9 cellular contexts compared by ENCODE assay signal in genomic region chr11:117099681-117100080, GRCh38. TPM values are rescaled to one million over a fixed set of nuclear protein-coding genes. Genes with fewer than 3 reads are reported as not detected.
DNase-seq lines count a peak whose midpoint lies in the region; ATAC-seq and TF ChIP-seq lines count a peak whose summit lies in the region.
"Had no signal": no experiment of that assay in that cellular context is flagged by ENCODE, and none has a peak within 500 bp of the region (broad histone marks: within the 10 kb centered on the region; RNA-seq: fewer than 3 reads in every experiment).

No MANE protein-coding gene starts in this region.

- H3K4me3 Mint-ChIP-seq in activated naive CD4-positive, alpha-beta T cell treated with anti-CD3 and anti-CD28 coated beads, Interleukin-2, amount 50 U/mL, for 24 hours, result peak overlapping the region; percentile 95
- no peak overlapping the region for H3K4me3 Mint-ChIP-seq in dendritic cell treated with granulocyte-macrophage colony-stimulating factor and Interleukin-4, amounts not matched to agents 40 ng/mL and 50 ng/mL, for 4 days
- H3K4me3 Mint-ChIP-seq in nephron, result peak overlapping the region; percentile 96 to 98 (median 97)

- H3K36me3 ChIP-seq in upper lobe of right lung, result no peaks in the 10 kb centered on the region

- no peak for DNase-seq in activated naive CD4-positive, alpha-beta T cell treated with Interleukin-2 at 50 U/mL for 16 hours
- DNase-seq in upper lobe of right lung, result no peak
- no peak for DNase-seq in pons (ENCODE audit: low spot score)
- DNase-seq in head of caudate nucleus, result no peak
- DNase-seq: cortex of kidney had no signal

- no peaks in the 10 kb centered on the region for H3K36me3 Mint-ChIP-seq in activated naive CD4-positive, alpha-beta T cell treated with anti-CD3 and anti-CD28 coated beads, Interleukin-2, amount 50 U/mL, for 24 hours
- H3K36me3 Mint-ChIP-seq in dendritic cell treated with granulocyte-macrophage colony-stimulating factor and Interleukin-4, amounts not matched to agents 40 ng/mL and 50 ng/mL, for 4 days (ENCODE audit: low read depth), result peaks cover 15% of the 10 kb centered on the region
- H3K36me3 Mint-ChIP-seq in nephron (ENCODE audit: low read depth), result no peaks in the 10 kb centered on the region

- H3K27ac Mint-ChIP-seq in activated naive CD4-positive, alpha-beta T cell treated with anti-CD3 and anti-CD28 coated beads, Interleukin-2, amount 50 U/mL, for 24 hours, result peak overlapping the region; percentile 86
- H3K27ac Mint-ChIP-seq in dendritic cell treated with granulocyte-macrophage colony-stimulating factor and Interleukin-4, amounts not matched to agents 40 ng/mL and 50 ng/mL, for 4 days, result peak overlapping the region; percentile 100
- H3K27ac Mint-ChIP-seq in nephron, result peak overlapping the region; percentile 97 to 100 (median 99)

- H3K27me3 Mint-ChIP-seq in activated naive CD4-positive, alpha-beta T cell treated with anti-CD3 and anti-CD28 coated beads, Interleukin-2, amount 50 U/mL, for 24 hours, result no peaks in the 10 kb centered on the region
- no peaks in the 10 kb centered on the region for H3K27me3 Mint-ChIP-seq in dendritic cell treated with granulocyte-macrophage colony-stimulating factor and Interleukin-4, amounts not matched to agents 40 ng/mL and 50 ng/mL, for 4 days
- no peaks in the 10 kb centered on the region for H3K27me3 Mint-ChIP-seq in nephron (ENCODE audit: low read depth)

- no peak overlapping the region for H3K4me3 ChIP-seq in upper lobe of right lung

- no peaks in the 10 kb centered on the region for H3K27me3 ChIP-seq in upper lobe of right lung

- H3K9me3 Mint-ChIP-seq in activated naive CD4-positive, alpha-beta T cell treated with anti-CD3 and anti-CD28 coated beads, Interleukin-2, amount 50 U/mL, for 24 hours, result no peaks in the 10 kb centered on the region
- H3K9me3 Mint-ChIP-seq in dendritic cell treated with granulocyte-macrophage colony-stimulating factor and Interleukin-4, amounts not matched to agents 40 ng/mL and 50 ng/mL, for 4 days, result no peaks in the 10 kb centered on the region
- no peaks in the 10 kb centered on the region for H3K9me3 Mint-ChIP-seq in nephron

- TF ChIP-seq CTCF in nephron (IDR thresholded peaks at IDR 0.05; ENCODE audit: unreplicated experiment in 3 of 3) (no peak), upper lobe of right lung (IDR thresholded peaks at IDR 0.05) (no peak)

- peak overlapping the region; percentile 99 for H3K27ac ChIP-seq in upper lobe of right lung

- ATAC-seq in upper lobe of right lung (no peak), HG02870 (IDR thresholded peaks at IDR 0.05; ENCODE audit: unreplicated experiment) (no peak)

- H3K4me1 Mint-ChIP-seq in activated naive CD4-positive, alpha-beta T cell treated with anti-CD3 and anti-CD28 coated beads, Interleukin-2, amount 50 U/mL, for 24 hours, result peaks cover 41% of the 10 kb centered on the region
- peaks cover 40% of the 10 kb centered on the region for H3K4me1 Mint-ChIP-seq in dendritic cell treated with granulocyte-macrophage colony-stimulating factor and Interleukin-4, amounts not matched to agents 40 ng/mL and 50 ng/mL, for 4 days (ENCODE audit: low read depth)
- peaks cover 49% of the 10 kb centered on the region for H3K4me1 Mint-ChIP-seq in nephron

- intact Hi-C loops in dendritic cell treated with granulocyte-macrophage colony-stimulating factor and Interleukin-4, amounts not matched to agents 40 ng/mL and 50 ng/mL, for 4 days (cut with micrococcal nuclease), result loop anchor here (5.0 kb wide), 1 partner anchor 117 kb away; no protein-coding TSS in a partner anchor
- intact Hi-C loops in upper lobe of right lung (cut with DNase I) (loop anchor here (10.0 kb wide), 2 partner anchors 125 to 315 kb away; partner anchors contain the start of gene ZPR1), head of caudate nucleus (cut with DNase I) (loop anchor here (5.0 to 10.0 kb wide), 4 partner anchors 55 to 222 kb away; no protein-coding TSS in a partner anchor)

- peaks cover 31% of the 10 kb centered on the region for H3K4me1 ChIP-seq in upper lobe of right lung

- no peaks in the 10 kb centered on the region for H3K9me3 ChIP-seq in upper lobe of right lung

RNA-seq across cellular contexts. Expression of gene SIK3, which starts 1.5 kb away (rescaled TPM):
- total RNA-seq in upper lobe of right lung, result 37.1 TPM

RNA-seq across cellular contexts. Expression of gene PAFAH1B2, which starts 44.4 kb away (rescaled TPM):
- total RNA-seq in upper lobe of right lung, result 86.9 TPM
